In the genomic region with DNA sequence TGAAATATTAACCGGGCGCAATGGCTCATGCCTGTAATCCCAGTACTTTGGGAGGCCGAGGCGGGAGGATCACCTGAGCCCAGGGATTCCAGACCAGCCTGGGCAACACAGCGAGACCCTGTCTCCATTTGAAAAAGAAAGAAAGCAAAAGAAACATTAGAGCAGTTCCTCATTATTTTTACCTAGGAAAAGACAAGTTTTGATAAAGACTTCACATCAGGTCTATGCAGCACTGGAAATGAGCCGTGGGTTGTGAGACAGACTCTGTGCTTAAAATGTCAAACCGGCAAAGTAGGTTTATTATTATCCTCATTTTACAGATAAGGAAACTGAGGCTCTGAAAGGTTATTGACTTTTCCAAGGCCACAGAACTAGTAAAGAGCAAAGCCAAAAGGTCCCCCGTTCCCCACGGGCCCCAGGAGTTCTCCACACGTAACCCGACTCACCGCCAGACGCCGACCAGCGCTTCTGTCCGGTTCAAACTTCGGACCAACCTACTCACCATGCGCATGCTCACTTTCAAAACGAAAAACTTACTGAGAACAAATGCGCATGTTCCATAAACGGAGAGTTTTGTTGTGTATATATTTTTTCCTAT, we compare ENCODE assay signal across 8 cellular contexts. TPM values are rescaled to one million over a fixed set of nuclear protein-coding genes. Genes with fewer than 3 reads are reported as not detected.
DNase-seq lines count a peak whose midpoint lies in the region; ATAC-seq and TF ChIP-seq lines count a peak whose summit lies in the region.

No MANE protein-coding gene starts in this region.

- no peaks in the 10 kb centered on the region for H3K27me3 ChIP-seq in parathyroid adenoma (ENCODE audit: control insufficient read depth, insufficient read depth, low read length)

- H3K4me3 ChIP-seq in WI38 (ENCODE audit: low read depth, low read length) (peak overlapping the region; percentile 96), fibroblast of villous mesenchyme (ENCODE audit: low read depth, low read length) (peak overlapping the region; percentile 96), parathyroid adenoma (ENCODE audit: low read depth, low read length) (peak overlapping the region; percentile 94)

- no peaks in the 10 kb centered on the region for H3K4me1 ChIP-seq in parathyroid adenoma

- TF ChIP-seq CTCF in WI38 (IDR thresholded peaks at IDR 0.05; ENCODE audit: low read depth, low read length): no peak
- no peak for TF ChIP-seq CTCF in fibroblast of villous mesenchyme (IDR thresholded peaks at IDR 0.05; ENCODE audit: insufficient read depth, low read depth, low read length)
- no peak for TF ChIP-seq CTCF in parathyroid adenoma (IDR thresholded peaks at IDR 0.05)

- H2AFZ ChIP-seq in parathyroid adenoma: peak overlapping the region; percentile 85

- no peak for DNase-seq in fibroblast of villous mesenchyme (ENCODE audit: low read depth)
- no peak for DNase-seq in activated gamma-delta T cell (lab: John Stamatoyannopoulos, UW)
- DNase-seq in NCI-H82 (lab: John Stamatoyannopoulos, UW): no peak
- DNase-seq in NCI-H2227 (lab: John Stamatoyannopoulos, UW; ENCODE audit: unreplicated experiment): no peak

- H3K36me3 ChIP-seq in parathyroid adenoma (ENCODE audit: control insufficient read depth, insufficient read depth, low read length): no peaks in the 10 kb centered on the region

- H3K27ac ChIP-seq in parathyroid adenoma: peak overlapping the region; percentile 79

- H3K9me3 ChIP-seq in parathyroid adenoma (ENCODE audit: control insufficient read depth, low read length): no peaks in the 10 kb centered on the region

- no peak overlapping the region for H3K9ac ChIP-seq in parathyroid adenoma

- peaks cover 27% of the 10 kb centered on the region for H3K79me2 ChIP-seq in parathyroid adenoma

- H3K4me2 ChIP-seq in parathyroid adenoma (ENCODE audit: low read length): peak overlapping the region; percentile 73

- peak; percentile 41 for ATAC-seq in GM19043 (IDR thresholded peaks at IDR 0.05; ENCODE audit: low read depth, unreplicated experiment)
- ATAC-seq in HG03039 (IDR thresholded peaks at IDR 0.05; ENCODE audit: unreplicated experiment): peak; percentile 46

RNA-seq across cellular contexts. Expression of a gene that starts 0.4 kb away (rescaled TPM):
- 4.2 and 6.5 TPM in 2 replicates for total RNA-seq in fibroblast of villous mesenchyme

RNA-seq across cellular contexts. Expression of a gene that starts 0.6 kb away (rescaled TPM):
- total RNA-seq in fibroblast of villous mesenchyme: 22.2 and 26.3 TPM in 2 replicates
